Comparison of ENCODE assay signal across 19 cellular contexts in the genomic region with DNA sequence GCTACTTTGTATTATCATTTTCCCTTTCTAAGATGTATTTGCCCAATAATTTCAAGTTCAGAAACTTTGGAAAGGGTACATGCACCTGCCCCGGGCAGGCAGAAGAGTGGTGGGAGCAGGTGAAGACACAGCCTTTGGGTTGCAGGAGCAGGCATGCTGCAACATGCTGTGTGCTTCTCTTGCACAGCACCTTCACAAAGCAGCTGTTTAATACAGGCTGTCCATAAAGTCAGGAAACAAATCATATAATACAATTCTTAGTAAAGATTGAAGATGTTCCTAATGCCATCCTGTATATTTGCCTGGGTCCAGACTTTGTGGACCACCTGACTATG.
A peak's percentile ranks its signal among the peaks of the same experiment; 100 is the strongest.
DNase-seq lines count a peak whose midpoint lies in the region; ATAC-seq and TF ChIP-seq lines count a peak whose summit lies in the region.
"Had no signal": no experiment of that assay in that cellular context is flagged by ENCODE, and none has a peak within 500 bp of the region (broad histone marks: within the 10 kb centered on the region; RNA-seq: fewer than 3 reads in every experiment).

No MANE protein-coding gene starts in this region.

- H3K4me1 ChIP-seq in iPS-18a (ENCODE audit: control insufficient read depth, low read depth, low read length) (peaks cover 30% of the 10 kb centered on the region), A673 (ENCODE audit: insufficient read depth, low read length, poor library complexity, severe bottlenecking) (peaks cover 22% of the 10 kb centered on the region)
- H3K4me1 ChIP-seq: HAP-1, tibial nerve had no signal

- no peak for ATAC-seq in T-cell (replicated peaks in 1 of 4)
- ATAC-seq in HG03469 (IDR thresholded peaks at IDR 0.05; ENCODE audit: unreplicated experiment), result no peak
- no peak for ATAC-seq in GM18909 (IDR thresholded peaks at IDR 0.05; ENCODE audit: poor library complexity, unreplicated experiment)
- ATAC-seq: heart right ventricle had no signal

- CTCF ChIA-PET in T-cell (lab: Charles Lee) (no interaction called here), A673 (lab: Charles Lee) (no interaction called here)

- H3K27me3 Mint-ChIP-seq in HFFc6 (ENCODE audit: insufficient read depth), result no peaks in the 10 kb centered on the region
- H3K27me3 Mint-ChIP-seq in T-cell, result peaks cover 0 to 3% of the 10 kb centered on the region in 2 donors

- H3K27ac ChIP-seq in iPS-18a (ENCODE audit: low read length) (no peak overlapping the region), A673 (ENCODE audit: low read depth, low read length, poor library complexity, severe bottlenecking) (no peak overlapping the region)
- H3K27ac ChIP-seq: 22Rv1, heart right ventricle, spleen, tibial nerve had no signal

- peak overlapping the region; percentile 40 for H3K9ac ChIP-seq in iPS-18a (ENCODE audit: low read length)

- H3K4me3 Mint-ChIP-seq in HFFc6, result peak overlapping the region; percentile 41; the same call in 1 of the 2 replicates
- H3K4me3 Mint-ChIP-seq in T-cell, result peak overlapping the region in 2 of 3 donors; percentile 4 to 52
- H3K4me3 Mint-ChIP-seq: memory B cell had no signal

- H3K27ac Mint-ChIP-seq in HFFc6 (peak overlapping the region; percentile 8), T-cell (peak overlapping the region in 1 of 2 donors; percentile 55)
- H3K27ac Mint-ChIP-seq: memory B cell had no signal

- H3K36me3 ChIP-seq in iPS-18a (ENCODE audit: control insufficient read depth, low read depth, low read length) (no peaks in the 10 kb centered on the region), A673 (ENCODE audit: insufficient read depth, low read length, poor library complexity, severe bottlenecking) (no peaks in the 10 kb centered on the region)
- H3K36me3 ChIP-seq: HAP-1, heart right ventricle, spleen, tibial nerve had no signal

- H3K27me3 ChIP-seq in iPS-18a (ENCODE audit: control insufficient read depth, insufficient read depth, low read length) (no peaks in the 10 kb centered on the region), A673 (replicated peaks; ENCODE audit: insufficient read depth, low read depth, low read length, poor library complexity) (no peaks in the 10 kb centered on the region)
- H3K27me3 ChIP-seq: spleen, tibial nerve had no signal

- no peaks in the 10 kb centered on the region for H3K36me3 Mint-ChIP-seq in HFFc6 (ENCODE audit: low read depth)
- H3K36me3 Mint-ChIP-seq in T-cell, result no peaks in the 10 kb centered on the region

- no peaks in the 10 kb centered on the region for H3K9me3 Mint-ChIP-seq in HFFc6
- H3K9me3 Mint-ChIP-seq in T-cell, result no peaks in the 10 kb centered on the region
- H3K9me3 Mint-ChIP-seq: activated T-cell treated with anti-CD3 and anti-CD28 coated beads, Interleukin-2, amount 50 U/mL, for 4 hours; memory B cell had no signal

- DNase-seq in DMS 273 (lab: John Stamatoyannopoulos, UW; ENCODE audit: unreplicated experiment) (peak; percentile 8), DMS 273 treated with DMSO at 0.1 percent for 48 hours (lab: John Stamatoyannopoulos, UW) (no peak), HFFc6 (no peak), T-cell (no peak), A673 (ENCODE audit: low spot score) (no peak)
- DNase-seq: activated T-cell treated with anti-CD3 and anti-CD28 coated beads, Interleukin-2, amount 50 U/mL, for 4 hours; caudate nucleus; DMS79 treated with DMSO at 0.1 percent for 48 hours; heart right ventricle; NCI-H1930; NCI-H82; spleen had no signal

- POLR2A ChIA-PET in T-cell (lab: Charles Lee) (no interaction called here), A673 (lab: Charles Lee; ENCODE audit: low non-redundant PET) (no interaction called here)

- TF ChIP-seq CTCF in HFFc6 (IDR thresholded peaks at IDR 0.05) (no peak), A673 (conservative IDR thresholded peaks at IDR 0.05; ENCODE audit: low read depth, low read length) (no peak)

- peak overlapping the region; percentile 29 for H3K4me3 ChIP-seq in iPS-18a (ENCODE audit: low read length)
- no peak overlapping the region for H3K4me3 ChIP-seq in A673 (ENCODE audit: low read depth, low read length, poor library complexity, severe bottlenecking)
- H3K4me3 ChIP-seq: HAP-1, heart right ventricle, spleen, tibial nerve had no signal

- intact Hi-C loops in A673 (cut with micrococcal nuclease; ENCODE audit: unreplicated experiment), result no loop called here

- no peaks in the 10 kb centered on the region for H3K9me3 ChIP-seq in iPS-18a (ENCODE audit: control insufficient read depth, low read depth, low read length)
- no peaks in the 10 kb centered on the region for H3K9me3 ChIP-seq in A673 (ENCODE audit: low read depth, low read length, poor library complexity, severe bottlenecking)
- H3K9me3 ChIP-seq: HAP-1, heart right ventricle, spleen, tibial nerve had no signal

- H3K4me1 Mint-ChIP-seq in HFFc6 (ENCODE audit: low read depth) (peaks cover 59% of the 10 kb centered on the region), T-cell (peaks cover 22 to 26% (median 24%) of the 10 kb centered on the region in 3 donors)

- BruUV-seq in A673 (replicated peaks; lab: Mats Ljungman, UMichigan), result no TSS peak
